ENCODE assay signal across 11 cellular contexts in genomic region chr12:7512528-7512927, GRCh38. TPM values are rescaled to one million over a fixed set of nuclear protein-coding genes. Genes with fewer than 3 reads are reported as not detected.
DNase-seq lines count a peak whose midpoint lies in the region; ATAC-seq, FAIRE-seq and TF ChIP-seq lines count a peak whose summit lies in the region.
"Had no signal": no experiment of that assay in that cellular context is flagged by ENCODE, and none has a peak within 500 bp of the region (broad histone marks: within the 10 kb centered on the region; RNA-seq: fewer than 3 reads in every experiment).

No MANE protein-coding gene starts in this region.

- H3K4me3 ChIP-seq in BJ (ENCODE audit: low read depth, low read length) (no peak overlapping the region), K562 (no peak overlapping the region), right lobe of liver (no peak overlapping the region)

- no peaks in the 10 kb centered on the region for H3K27me3 ChIP-seq in BJ (ENCODE audit: control insufficient read depth, insufficient read depth, low read length)
- H3K27me3 ChIP-seq in K562 (ENCODE audit: control insufficient read depth in 2 of 2, insufficient read depth in 2 of 2, low read length in 2 of 2), result no peaks in the 10 kb centered on the region
- H3K27me3 ChIP-seq in right lobe of liver, result no peaks in the 10 kb centered on the region

- CTCF ChIA-PET in BJ (lab: Yijun Ruan, JAX) (interaction anchor here (0.9 kb wide), 1 partner anchor 11 kb away, joined by 3 read pairs; no protein-coding TSS in a partner anchor), K562 (lab: Yijun Ruan, JAX; ENCODE audit: low intra/inter-chr PET ratio) (no interaction called here)

- TF ChIP-seq CTCF in BJ (IDR thresholded peaks at IDR 0.05; ENCODE audit: insufficient read depth, low read depth, low read length), result no peak
- no peak for TF ChIP-seq CTCF in K562 (IDR thresholded peaks at IDR 0.05 in 2 of 3, conservative IDR thresholded peaks at IDR 0.05 in 1 of 3; ENCODE audit: insufficient read depth in 2 of 3, low read depth in 1 of 3, low read length in 3 of 3)
- no peak for TF ChIP-seq CTCF in right lobe of liver (IDR thresholded peaks at IDR 0.05)

- TF ChIP-seq EP300 in K562 (IDR thresholded peaks at IDR 0.05; ENCODE audit: low read length), result no peak

- H3K27ac ChIP-seq in K562 (ENCODE audit: extremely low read depth, low read depth, low read length) (no peak overlapping the region), right lobe of liver (peak overlapping the region in 1 of 3 donors; percentile 45)

- H3K36me3 ChIP-seq in BJ (ENCODE audit: control insufficient read depth, insufficient read depth, low read length), result no peaks in the 10 kb centered on the region
- H3K36me3 ChIP-seq in K562 (ENCODE audit: control insufficient read depth, insufficient read depth, low read length), result no peaks in the 10 kb centered on the region
- no peaks in the 10 kb centered on the region for H3K36me3 ChIP-seq in right lobe of liver

- H3K4me1 ChIP-seq in K562 (replicated peaks in 1 of 2; ENCODE audit: control insufficient read depth in 2 of 2, insufficient read depth in 2 of 2, low read length in 2 of 2), result no peaks in the 10 kb centered on the region
- H3K4me1 ChIP-seq in right lobe of liver, result peaks cover 0 to 38% (median 3%) of the 10 kb centered on the region in 4 donors

- in situ Hi-C loops in K562 (cut with MboI), result no loop called here

- BruUV-seq in K562 (replicated peaks; lab: Mats Ljungman, UMichigan), result no TSS peak

- H4K20me1 ChIP-seq in K562 (replicated peaks; ENCODE audit: control insufficient read depth, insufficient read depth, low read length), result no peaks in the 10 kb centered on the region

- H3K79me2 ChIP-seq in K562 (ENCODE audit: control insufficient read depth, insufficient read depth, low read length), result no peaks in the 10 kb centered on the region

- POLR2A ChIA-PET in BJ (lab: Charles Lee), result no interaction called here
- POLR2A ChIA-PET in K562 (lab: Yijun Ruan, JAX), result no interaction called here

- no peak overlapping the region for H3K9ac ChIP-seq in K562 (ENCODE audit: insufficient read depth in 1 of 2, low read depth in 2 of 2, low read length in 2 of 2)

- TF ChIP-seq RAD21 in K562 (CRISPR knock-in tag; conservative IDR thresholded peaks at IDR 0.05 in 1 of 2, IDR thresholded peaks at IDR 0.05 in 1 of 2), result no peak

- intact Hi-C loops in K562 (cut with micrococcal nuclease) (no loop called here), right lobe of liver (cut with DNase I) (no loop called here)

- no peak for ATAC-seq in K562
- ATAC-seq in right lobe of liver, result peak; percentile 98 to 100 (median 98)
- ATAC-seq in GM21717 (IDR thresholded peaks at IDR 0.05; ENCODE audit: unreplicated experiment), result no peak
- ATAC-seq in GM21529 (IDR thresholded peaks at IDR 0.05; ENCODE audit: unreplicated experiment), result no peak
- no peak for ATAC-seq in GM19328 (IDR thresholded peaks at IDR 0.05; ENCODE audit: unreplicated experiment)

- WGBS in K562 (ENCODE audit: insufficient coverage, low coverage, missing lambda C conversion rate), result 0% methylated on average over 2 of the region's 2 CpGs
- WGBS in right lobe of liver (ENCODE audit: insufficient coverage, low coverage, low lambda C conversion rate, missing lambda C conversion rate), result 0% methylated on average over 2 of the region's 2 CpGs

- no peak overlapping the region for H3K4me2 ChIP-seq in K562 (ENCODE audit: insufficient read depth, low read length)

- DNase-seq in BJ (ENCODE audit: low read depth), result peak; percentile 85
- DNase-seq in M059J (ENCODE audit: low read depth), result peak; percentile 89
- DNase-seq in K562 (ENCODE audit: extremely low read depth in 1 of 4, low spot score in 3 of 4), result peak in 1 of 4 experiments; percentile 1
- DNase-seq in right lobe of liver, result peak; percentile 66 to 85 (median 80)
- no peak for DNase-seq in NCI-H82 (lab: John Stamatoyannopoulos, UW)
- DNase-seq: DMS79 treated with DMSO at 0.1 percent for 48 hours, NCI-H2081 treated with DMSO at 0.1 percent for 48 hours had no signal

- no peaks in the 10 kb centered on the region for H3K9me1 ChIP-seq in K562 (ENCODE audit: control insufficient read depth, insufficient read depth, low read length)

- no peak for TF ChIP-seq POLR2A in K562 (conservative IDR thresholded peaks at IDR 0.05)
- TF ChIP-seq POLR2A in right lobe of liver (IDR thresholded peaks at IDR 0.05), result no peak

- H2AFZ ChIP-seq in K562 (ENCODE audit: low read depth, low read length), result no peak overlapping the region

- no peaks in the 10 kb centered on the region for H3K9me3 ChIP-seq in K562 (replicated peaks; ENCODE audit: control insufficient read depth, insufficient read depth, low read depth, low read length)
- no peaks in the 10 kb centered on the region for H3K9me3 ChIP-seq in right lobe of liver

- no peak for FAIRE-seq in K562 (lab: Jason Lieb, UNC)
- FAIRE-seq: TTC549 had no signal

TF ChIP-seq in K562, 482 proteins besides CTCF, POLR2A, EP300 and RAD21 (continues in another document):
- TF ChIP-seq, protein P1, sequence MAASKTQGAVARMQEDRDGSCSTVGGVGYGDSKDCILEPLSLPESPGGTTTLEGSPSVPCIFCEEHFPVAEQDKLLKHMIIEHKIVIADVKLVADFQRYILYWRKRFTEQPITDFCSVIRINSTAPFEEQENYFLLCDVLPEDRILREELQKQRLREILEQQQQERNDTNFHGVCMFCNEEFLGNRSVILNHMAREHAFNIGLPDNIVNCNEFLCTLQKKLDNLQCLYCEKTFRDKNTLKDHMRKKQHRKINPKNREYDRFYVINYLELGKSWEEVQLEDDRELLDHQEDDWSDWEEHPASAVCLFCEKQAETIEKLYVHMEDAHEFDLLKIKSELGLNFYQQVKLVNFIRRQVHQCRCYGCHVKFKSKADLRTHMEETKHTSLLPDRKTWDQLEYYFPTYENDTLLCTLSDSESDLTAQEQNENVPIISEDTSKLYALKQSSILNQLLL (CRISPR knock-in tag; IDR thresholded peaks at IDR 0.05; ENCODE audit: borderline replicate concordance), result no peak
- no peak for TF ChIP-seq ZKSCAN8 (CRISPR knock-in tag; IDR thresholded peaks at IDR 0.05)
- TF ChIP-seq ZNF354B (CRISPR knock-in tag; IDR thresholded peaks at IDR 0.05), result no peak
- TF ChIP-seq MCM2 (IDR thresholded peaks at IDR 0.05; ENCODE audit: low read depth), result no peak
- TF ChIP-seq JUND (IDR thresholded peaks at IDR 0.05; ENCODE audit: borderline replicate concordance, low read depth, low read length), result peak; percentile 36; the same call in 1 of the 2 replicates
- 0 out of 3 replicates have a peak, but pooled peaks have one; percentile 10 for TF ChIP-seq JUND (tag; IDR thresholded peaks at IDR 0.05; ENCODE audit: borderline replicate concordance, low read depth, low read length)
- TF ChIP-seq PHF20 (IDR thresholded peaks at IDR 0.05; ENCODE audit: partially characterized antibody), result no peak
- TF ChIP-seq, protein P2, sequence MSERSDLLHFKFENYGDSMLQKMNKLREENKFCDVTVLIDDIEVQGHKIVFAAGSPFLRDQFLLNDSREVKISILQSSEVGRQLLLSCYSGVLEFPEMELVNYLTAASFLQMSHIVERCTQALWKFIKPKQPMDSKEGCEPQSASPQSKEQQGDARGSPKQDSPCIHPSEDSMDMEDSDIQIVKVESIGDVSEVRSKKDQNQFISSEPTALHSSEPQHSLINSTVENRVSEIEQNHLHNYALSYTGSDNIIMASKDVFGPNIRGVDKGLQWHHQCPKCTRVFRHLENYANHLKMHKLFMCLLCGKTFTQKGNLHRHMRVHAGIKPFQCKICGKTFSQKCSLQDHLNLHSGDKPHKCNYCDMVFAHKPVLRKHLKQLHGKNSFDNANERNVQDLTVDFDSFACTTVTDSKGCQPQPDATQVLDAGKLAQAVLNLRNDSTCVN (CRISPR knock-in tag; IDR thresholded peaks at IDR 0.05), result no peak
- TF ChIP-seq SRF (CRISPR knock-in tag; IDR thresholded peaks at IDR 0.05), result no peak
- no peak for TF ChIP-seq ZNF511 (CRISPR knock-in tag; IDR thresholded peaks at IDR 0.05)
- no peak for TF ChIP-seq YY1 (IDR thresholded peaks at IDR 0.05; ENCODE audit: borderline replicate concordance in 1 of 3, control insufficient read depth in 1 of 3, extremely low read depth in 1 of 3, insufficient read depth in 3 of 3, insufficient read length in 1 of 3, insufficient replicate concordance in 2 of 3, low read depth in 1 of 3, low read length in 2 of 3)

RNA-seq across cellular contexts. Expression of gene CD163, which starts 9.0 kb away (rescaled TPM):
- polyA plus RNA-seq in BJ (2011; rRNA removed) (not detected in 2 replicates), K562 (2011; rRNA removed) (0.04 TPM in 1 of 2 replicates, not detected in the other), K562 (2014; fragmentation: Illumina TruSeq; extraction: Trizol) (not detected in 2 replicates), K562 (2014; fragmentation: Nextera tagmentation; extraction: Ambion mirVana) (not detected), K562 (2014; rRNA removed) (not detected in 2 replicates)
- polyA minus RNA-seq in BJ (2011; rRNA and poly(A)+ RNA removed), result 0.05 TPM in 1 of 2 replicates, not detected in the other
- total RNA-seq in M059J (2014; rRNA removed; shearing (Covaris generic)), result not detected in 2 replicates
- total RNA-seq in K562 (2011; cell fraction: chromatin; rRNA removed; ENCODE audit: low replicate concordance), result not detected in 2 replicates
- not detected in 2 replicates for total RNA-seq in K562 (2011; cell fraction: nucleolus; rRNA removed)
- total RNA-seq in K562 (2011; cell fraction: nucleoplasm; rRNA removed), result not detected in 2 replicates
- total RNA-seq in K562 (2014; rRNA removed) (not detected in 2 replicates), K562 (2014; rRNA removed; fragmentation: Illumina TruSeq; extraction: Trizol) (0.03 TPM in 1 of 2 replicates, not detected in the other), K562 (2015; rRNA removed; fragmentation: Illumina TruSeq; extraction: Trizol) (not detected in 2 replicates), K562 (2021) (0.51 and 0.62 TPM in 2 replicates), right lobe of liver (100 to 1,000 TPM in 1 of 6 experiments, 10 to 100 TPM in 5; 47.4 to 120 (median 67.3) TPM)
- not detected in 2 replicates for polyA plus RNA-seq in K562 (2011; cell fraction: cytosol; rRNA removed)
- not detected in 2 replicates for polyA plus RNA-seq in K562 (2011; cell fraction: nucleus; rRNA removed)
- not detected in 2 replicates for polyA plus RNA-seq in K562 (2012)
- not detected in 2 replicates for polyA minus RNA-seq in K562 (2011; rRNA and poly(A)+ RNA removed)
- not detected in 2 replicates for polyA minus RNA-seq in K562 (2011; cell fraction: cytosol; rRNA and poly(A)+ RNA removed)
- not detected in 2 replicates for polyA minus RNA-seq in K562 (2011; cell fraction: nucleus; rRNA and poly(A)+ RNA removed)

Comparison
In these comparisons a context has a peak if more than half of its experiments do, and no peak if none do; other contexts are left out.
1. ATAC-seq: peak in right lobe of liver (4 of 4); none in K562 (single experiment), GM21717 (single experiment), GM21529 (single experiment) and GM19328 (single experiment).
2. RNA of gene CD163, which starts 9.0 kb away (total RNA-seq): 47.4 to 120 TPM in right lobe of liver; not detected in M059J and 0.03 to 0.62 TPM in K562; every median in the first group is over 10 times any median in the second.